8 cellular contexts compared by ENCODE assay signal in the genomic region with DNA sequence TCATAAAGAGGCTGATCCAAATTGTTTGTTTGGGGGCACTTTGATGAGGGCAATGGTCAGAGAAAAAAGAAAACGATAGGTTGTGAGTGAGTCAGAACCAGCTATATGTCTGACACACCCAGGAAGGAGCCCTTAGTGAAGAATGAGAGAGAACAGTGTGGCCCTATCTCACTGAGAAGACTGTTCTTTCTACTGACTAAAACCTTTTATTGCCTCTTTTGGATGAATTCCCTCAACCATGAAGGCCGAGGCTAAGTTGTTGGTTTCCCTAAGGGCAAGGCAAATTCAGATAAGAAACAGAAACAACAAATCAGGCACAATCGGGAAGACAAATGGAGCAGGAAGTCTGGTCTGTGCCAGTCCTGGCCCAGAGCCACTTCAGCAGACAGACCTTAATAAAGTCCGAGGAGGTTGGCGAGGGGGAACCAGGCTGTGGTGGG.
DNase-seq lines count a peak whose midpoint lies in the region; ATAC-seq lines count a peak whose summit lies in the region.

No MANE protein-coding gene starts in this region.

- H3K27me3 Mint-ChIP-seq in activated CD8-positive, alpha-beta memory T cell treated with anti-CD3 and anti-CD28 coated beads, Interleukin-2, amount 10 ng/mL, durations not matched to agents 7 days and 5 days: no peaks in the 10 kb centered on the region
- H3K27me3 Mint-ChIP-seq in activated T-helper 1 cell treated with anti-CD3 and anti-CD28 coated beads, Interleukin-12 subunit alpha, Interleukin-12 subunit beta, Interleukin-2, Interleukin-4 antibody, amounts not matched to agents 30 ng/mL and 10 ng/mL and 1 ng/mL, durations not matched to agents 14 hours and 24 hours and 36 hours (ENCODE audit: insufficient read depth): no peaks in the 10 kb centered on the region
- H3K27me3 Mint-ChIP-seq in stimulated activated memory B cell treated with anti-CD40 and anti-IgM and Interleukin-4, amounts not matched to agents 10 μg/mL and 1 μg/mL and 100 μg/mL, for 72 hours: no peaks in the 10 kb centered on the region

- H3K4me1 Mint-ChIP-seq in activated CD8-positive, alpha-beta memory T cell treated with anti-CD3 and anti-CD28 coated beads, Interleukin-2, amount 10 ng/mL, durations not matched to agents 7 days and 5 days: peaks cover 63% of the 10 kb centered on the region
- H3K4me1 Mint-ChIP-seq in activated T-helper 1 cell treated with anti-CD3 and anti-CD28 coated beads, Interleukin-12 subunit alpha, Interleukin-12 subunit beta, Interleukin-2, Interleukin-4 antibody, amounts not matched to agents 30 ng/mL and 10 ng/mL and 1 ng/mL, durations not matched to agents 14 hours and 24 hours and 36 hours (ENCODE audit: low read depth): peaks cover 91% of the 10 kb centered on the region
- H3K4me1 Mint-ChIP-seq in stimulated activated memory B cell treated with anti-CD40 and anti-IgM and Interleukin-4, amounts not matched to agents 10 μg/mL and 1 μg/mL and 100 μg/mL, for 72 hours: peaks cover 60% of the 10 kb centered on the region

- no peak overlapping the region for H3K4me3 Mint-ChIP-seq in activated CD8-positive, alpha-beta memory T cell treated with anti-CD3 and anti-CD28 coated beads, Interleukin-2, amount 10 ng/mL, durations not matched to agents 7 days and 5 days
- H3K4me3 Mint-ChIP-seq in activated T-helper 1 cell treated with anti-CD3 and anti-CD28 coated beads, Interleukin-12 subunit alpha, Interleukin-12 subunit beta, Interleukin-2, Interleukin-4 antibody, amounts not matched to agents 30 ng/mL and 10 ng/mL and 1 ng/mL, durations not matched to agents 14 hours and 24 hours and 36 hours: peak overlapping the region; percentile 69
- H3K4me3 Mint-ChIP-seq in stimulated activated memory B cell treated with anti-CD40 and anti-IgM and Interleukin-4, amounts not matched to agents 10 μg/mL and 1 μg/mL and 100 μg/mL, for 72 hours: no peak overlapping the region

- H3K36me3 Mint-ChIP-seq in activated CD8-positive, alpha-beta memory T cell treated with anti-CD3 and anti-CD28 coated beads, Interleukin-2, amount 10 ng/mL, durations not matched to agents 7 days and 5 days: peaks cover 71% of the 10 kb centered on the region
- H3K36me3 Mint-ChIP-seq in activated T-helper 1 cell treated with anti-CD3 and anti-CD28 coated beads, Interleukin-12 subunit alpha, Interleukin-12 subunit beta, Interleukin-2, Interleukin-4 antibody, amounts not matched to agents 30 ng/mL and 10 ng/mL and 1 ng/mL, durations not matched to agents 14 hours and 24 hours and 36 hours (ENCODE audit: low read depth): peaks cover 76% of the 10 kb centered on the region
- peaks cover 75% of the 10 kb centered on the region for H3K36me3 Mint-ChIP-seq in stimulated activated memory B cell treated with anti-CD40 and anti-IgM and Interleukin-4, amounts not matched to agents 10 μg/mL and 1 μg/mL and 100 μg/mL, for 72 hours

- ATAC-seq in activated CD8-positive, alpha-beta memory T cell treated with anti-CD3 and anti-CD28 coated beads, Interleukin-2, amount 10 ng/mL, durations not matched to agents 7 days and 5 days: peak; percentile 61
- ATAC-seq in stimulated activated memory B cell treated with anti-CD40 and anti-IgM and Interleukin-4, amounts not matched to agents 10 μg/mL and 1 μg/mL and 100 μg/mL, for 72 hours: no peak
- no peak for ATAC-seq in GM19035 (IDR thresholded peaks at IDR 0.05; ENCODE audit: unreplicated experiment)

- DNase-seq in activated CD8-positive, alpha-beta memory T cell treated with anti-CD3 and anti-CD28 coated beads, Interleukin-2, amount 10 ng/mL, durations not matched to agents 7 days and 5 days: no peak
- no peak for DNase-seq in activated CD8-positive, alpha-beta memory T cell treated with anti-CD3 and anti-CD28 coated beads, Interleukin-2, amount 50 U/mL, for 4 hours
- no peak for DNase-seq in activated T-helper 1 cell treated with anti-CD3 and anti-CD28 coated beads, Interleukin-12 subunit alpha, Interleukin-12 subunit beta, Interleukin-2, Interleukin-4 antibody, amounts not matched to agents 30 ng/mL and 10 ng/mL and 1 ng/mL, durations not matched to agents 14 hours and 24 hours and 36 hours (ENCODE audit: low spot score)
- DNase-seq in hepatic stellate cell (ENCODE audit: low spot score) (peak; percentile 25), cerebellar nuclear complex (lab: John Stamatoyannopoulos, UW) (no peak), putamen (ENCODE audit: low spot score) (no peak)

- intact Hi-C loops in activated T-helper 1 cell treated with anti-CD3 and anti-CD28 coated beads, Interleukin-12 subunit alpha, Interleukin-12 subunit beta, Interleukin-2, Interleukin-4 antibody, amounts not matched to agents 30 ng/mL and 10 ng/mL and 1 ng/mL, durations not matched to agents 14 hours and 24 hours and 36 hours (cut with micrococcal nuclease): no loop called here

- CTCF ChIA-PET in activated CD8-positive, alpha-beta memory T cell treated with anti-CD3 and anti-CD28 coated beads, Interleukin-2, amount 10 ng/mL, durations not matched to agents 7 days and 5 days (lab: Charles Lee): interaction anchor here (0.6 to 1.1 kb wide), 2 partner anchors 9 to 1058 kb away, joined by 3 to 6 read pairs; no protein-coding TSS in a partner anchor

- H3K27ac Mint-ChIP-seq in activated CD8-positive, alpha-beta memory T cell treated with anti-CD3 and anti-CD28 coated beads, Interleukin-2, amount 10 ng/mL, durations not matched to agents 7 days and 5 days: peak overlapping the region; percentile 73
- H3K27ac Mint-ChIP-seq in activated T-helper 1 cell treated with anti-CD3 and anti-CD28 coated beads, Interleukin-12 subunit alpha, Interleukin-12 subunit beta, Interleukin-2, Interleukin-4 antibody, amounts not matched to agents 30 ng/mL and 10 ng/mL and 1 ng/mL, durations not matched to agents 14 hours and 24 hours and 36 hours: peak overlapping the region; percentile 85
- peak overlapping the region; percentile 89 for H3K27ac Mint-ChIP-seq in stimulated activated memory B cell treated with anti-CD40 and anti-IgM and Interleukin-4, amounts not matched to agents 10 μg/mL and 1 μg/mL and 100 μg/mL, for 72 hours

- H3K9me3 Mint-ChIP-seq in activated CD8-positive, alpha-beta memory T cell treated with anti-CD3 and anti-CD28 coated beads, Interleukin-2, amount 10 ng/mL, durations not matched to agents 7 days and 5 days (ENCODE audit: low read depth): no peaks in the 10 kb centered on the region
- H3K9me3 Mint-ChIP-seq in activated T-helper 1 cell treated with anti-CD3 and anti-CD28 coated beads, Interleukin-12 subunit alpha, Interleukin-12 subunit beta, Interleukin-2, Interleukin-4 antibody, amounts not matched to agents 30 ng/mL and 10 ng/mL and 1 ng/mL, durations not matched to agents 14 hours and 24 hours and 36 hours: no peaks in the 10 kb centered on the region
- no peaks in the 10 kb centered on the region for H3K9me3 Mint-ChIP-seq in stimulated activated memory B cell treated with anti-CD40 and anti-IgM and Interleukin-4, amounts not matched to agents 10 μg/mL and 1 μg/mL and 100 μg/mL, for 72 hours
